ENCODE assay signal across 10 cellular contexts in the genomic region with DNA sequence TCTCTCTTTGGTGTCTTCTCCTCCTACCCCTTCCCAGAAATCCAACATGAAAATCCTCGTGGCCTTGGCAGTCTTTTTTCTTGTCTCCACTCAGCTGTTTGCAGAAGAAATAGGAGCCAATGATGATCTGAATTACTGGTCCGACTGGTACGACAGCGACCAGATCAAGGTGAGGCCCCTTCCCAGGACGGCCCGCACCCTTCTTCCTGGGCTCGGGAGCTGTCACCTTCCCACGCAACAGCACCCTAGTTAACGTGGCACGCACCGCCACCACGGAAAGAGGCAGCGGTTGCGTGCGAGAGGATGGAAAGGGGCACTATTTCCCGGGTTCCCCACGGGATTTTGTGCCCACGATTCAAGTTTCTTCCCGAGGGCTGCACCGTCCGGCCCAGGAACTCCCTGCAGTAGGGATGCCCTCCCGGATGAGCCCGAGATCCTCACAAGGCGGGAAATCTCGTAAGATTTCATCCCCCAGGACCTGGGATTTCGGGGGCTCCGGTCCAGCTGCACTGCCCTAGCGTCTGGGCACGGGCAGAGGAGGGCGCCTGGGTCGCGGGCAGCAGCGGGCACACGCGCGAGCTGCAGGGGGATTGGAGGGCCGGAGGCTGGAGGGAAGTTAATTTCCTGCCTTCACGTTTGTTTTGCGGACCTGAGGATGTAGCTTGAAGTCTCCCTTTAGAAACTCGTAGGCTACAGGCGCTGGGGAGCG. TPM values are rescaled to one million over a fixed set of nuclear protein-coding genes. Genes with fewer than 3 reads are reported as not detected.
DNase-seq lines count a peak whose midpoint lies in the region; ATAC-seq and TF ChIP-seq lines count a peak whose summit lies in the region.
"Had no signal": no experiment of that assay in that cellular context is flagged by ENCODE, and none has a peak within 500 bp of the region (broad histone marks: within the 10 kb centered on the region; RNA-seq: fewer than 3 reads in every experiment).

No MANE protein-coding gene starts in this region.

- no CpG with 5 or more reads among the region's 42 CpGs for WGBS in H9 (ENCODE audit: extremely low coverage, insufficient read length, low lambda C conversion rate)

- no peak overlapping the region for H3K4ac ChIP-seq in H9 (ENCODE audit: low read depth, low read length)

- H4K8ac ChIP-seq in H9 (replicated peaks; ENCODE audit: insufficient read length, low read depth, low read length), result no peak overlapping the region

- H3K4me3 Mint-ChIP-seq in H9 (peak overlapping the region; percentile 76 to 92), immature natural killer cell (no peak overlapping the region)
- peak overlapping the region; percentile 25 for H3K4me3 Mint-ChIP-seq in activated naive CD8-positive, alpha-beta T cell treated with anti-CD3 and anti-CD28 coated beads, Interleukin-2, amount 10 ng/mL, durations not matched to agents 7 days and 5 days

- no peak overlapping the region for H2BK5ac ChIP-seq in H9 (ENCODE audit: insufficient read length, low read length)

- no peaks in the 10 kb centered on the region for H3K4me1 ChIP-seq in H9 (ENCODE audit: insufficient read depth, low read length)

- H4K91ac ChIP-seq in H9 (ENCODE audit: insufficient read length, low read depth, low read length), result no peak overlapping the region

- peaks cover 0 to 2% of the 10 kb centered on the region in 2 experiments; a peak in 1 of 5 replicates for H3K9me3 Mint-ChIP-seq in H9
- H3K9me3 Mint-ChIP-seq in activated naive CD8-positive, alpha-beta T cell treated with anti-CD3 and anti-CD28 coated beads, Interleukin-2, amount 10 ng/mL, durations not matched to agents 7 days and 5 days, result peaks cover 3% of the 10 kb centered on the region
- H3K9me3 Mint-ChIP-seq in immature natural killer cell, result peaks cover 0 to 35% (median 5%) of the 10 kb centered on the region in 6 donors

- intact Hi-C loops in sciatic nerve (cut with DNase I), result no loop called here

- H3K27me3 Mint-ChIP-seq in H9 (ENCODE audit: low read depth), result peaks cover 76% of the 10 kb centered on the region
- H3K27me3 Mint-ChIP-seq in activated naive CD8-positive, alpha-beta T cell treated with anti-CD3 and anti-CD28 coated beads, Interleukin-2, amount 10 ng/mL, durations not matched to agents 7 days and 5 days, result peaks cover 52% of the 10 kb centered on the region
- H3K27me3 Mint-ChIP-seq in immature natural killer cell (ENCODE audit: low read depth in 3 of 3), result peaks cover 13 to 40% (median 19%) of the 10 kb centered on the region in 3 donors

- H4K20me1 ChIP-seq in H9 (ENCODE audit: control insufficient read depth, insufficient read depth, insufficient read length), result no peaks in the 10 kb centered on the region

- peaks cover 30% of the 10 kb centered on the region; the same call in 1 of the 2 replicates for H3K27me3 ChIP-seq in H9 (ENCODE audit: insufficient read depth, low read length)

- H2AFZ ChIP-seq in H9 (ENCODE audit: low read length), result no peak overlapping the region

- H4K5ac ChIP-seq in H9 (ENCODE audit: insufficient read length, low read depth, low read length), result no peak overlapping the region

- no peak overlapping the region for H2AK5ac ChIP-seq in H9 (ENCODE audit: insufficient read length, low read length)

- no peak overlapping the region for H3K14ac ChIP-seq in H9 (ENCODE audit: insufficient read depth, low read length)

- H2BK20ac ChIP-seq in H9 (ENCODE audit: low read depth, low read length, poor library complexity, severe bottlenecking), result no peak overlapping the region

- POLR2A ChIA-PET in activated naive CD8-positive, alpha-beta T cell treated with anti-CD3 and anti-CD28 coated beads, Interleukin-2, amount 10 ng/mL, durations not matched to agents 7 days and 5 days (lab: Charles Lee), result no interaction called here

- ATAC-seq in activated naive CD8-positive, alpha-beta T cell treated with anti-CD3 and anti-CD28 coated beads, Interleukin-2, amount 10 ng/mL, durations not matched to agents 7 days and 5 days (ENCODE audit: low read depth), result no peak
- peak; percentile 13 for ATAC-seq in sciatic nerve
- ATAC-seq in GM19467 (IDR thresholded peaks at IDR 0.05; ENCODE audit: unreplicated experiment), result no peak

- no peaks in the 10 kb centered on the region for H3K79me1 ChIP-seq in H9 (ENCODE audit: insufficient read depth, low read depth, low read length, poor library complexity, severe bottlenecking)

- peaks cover 17% of the 10 kb centered on the region for H3K23me2 ChIP-seq in H9 (ENCODE audit: insufficient read length, low read depth, low read length, poor library complexity, severe bottlenecking)

- H3K9me3 ChIP-seq in H9 (ENCODE audit: control insufficient read depth, low read depth, low read length), result no peaks in the 10 kb centered on the region
- H3K9me3 ChIP-seq: neutrophil had no signal

- H2BK15ac ChIP-seq in H9 (ENCODE audit: low read depth, low read length), result no peak overlapping the region

- no peak overlapping the region for H2BK120ac ChIP-seq in H9 (ENCODE audit: low read depth, low read length, poor library complexity, severe bottlenecking)

- H3K9ac ChIP-seq in H9 (ENCODE audit: extremely low read depth, insufficient read length, low read length), result no peak overlapping the region

- no peak overlapping the region for H3K56ac ChIP-seq in H9 (ENCODE audit: insufficient read length, low read depth, low read length)

- no peak overlapping the region for H2BK12ac ChIP-seq in H9 (ENCODE audit: insufficient read length, low read depth, low read length)

- H3K27ac ChIP-seq in H9 (ENCODE audit: insufficient read length, low read depth, low read length), result no peak overlapping the region
- H3K27ac ChIP-seq: neutrophil had no signal

- no peak overlapping the region for H3K23ac ChIP-seq in H9 (ENCODE audit: insufficient read length, low read depth, low read length)

- H3K4me1 Mint-ChIP-seq in H9, result peaks cover 31 to 37% of the 10 kb centered on the region in 2 experiments
- H3K4me1 Mint-ChIP-seq in activated naive CD8-positive, alpha-beta T cell treated with anti-CD3 and anti-CD28 coated beads, Interleukin-2, amount 10 ng/mL, durations not matched to agents 7 days and 5 days, result peaks cover 8% of the 10 kb centered on the region
- no peaks in the 10 kb centered on the region for H3K4me1 Mint-ChIP-seq in immature natural killer cell

- H3K27ac Mint-ChIP-seq in H9, result no peak overlapping the region
- no peak overlapping the region for H3K27ac Mint-ChIP-seq in activated naive CD8-positive, alpha-beta T cell treated with anti-CD3 and anti-CD28 coated beads, Interleukin-2, amount 10 ng/mL, durations not matched to agents 7 days and 5 days
- no peak overlapping the region for H3K27ac Mint-ChIP-seq in immature natural killer cell

- no peak overlapping the region for H3T11ph ChIP-seq in H9 (ENCODE audit: low read length)

- TF ChIP-seq CTCF in H9 (conservative IDR thresholded peaks at IDR 0.05), result no peak

- H3K18ac ChIP-seq in H9 (ENCODE audit: insufficient read length, low read depth, low read length), result no peak overlapping the region

- H3K4me2 ChIP-seq in H9 (ENCODE audit: insufficient read depth, insufficient read length, low read length), result peak overlapping the region; percentile 63

- no peaks in the 10 kb centered on the region for H3K79me2 ChIP-seq in H9 (ENCODE audit: insufficient read depth, low read length)

- peak; percentile 28 for DNase-seq in H9
- DNase-seq in activated naive CD8-positive, alpha-beta T cell treated with anti-CD3 and anti-CD28 coated beads, Interleukin-2, amount 10 ng/mL, durations not matched to agents 7 days and 5 days, result peak; percentile 26
- peak; percentile 30 for DNase-seq in iPS-NIHi11 (ENCODE audit: low spot score)
- no peak for DNase-seq in sciatic nerve (ENCODE audit: low spot score)
- no peak for DNase-seq in kidney tubule cell (ENCODE audit: low spot score)
- DNase-seq in immature natural killer cell, result no peak

- H3K36me3 Mint-ChIP-seq in H9 (ENCODE audit: insufficient read depth in 1 of 3, low read depth in 3 of 3) (no peaks in the 10 kb centered on the region; a peak in 1 of 7 replicates), immature natural killer cell (peaks cover 0 to 7% (median 3%) of the 10 kb centered on the region in 3 donors)
- peaks cover 3% of the 10 kb centered on the region for H3K36me3 Mint-ChIP-seq in activated naive CD8-positive, alpha-beta T cell treated with anti-CD3 and anti-CD28 coated beads, Interleukin-2, amount 10 ng/mL, durations not matched to agents 7 days and 5 days

RNA-seq across cellular contexts. Expression of gene TAC1, which starts 0.8 kb away (rescaled TPM):
- total RNA-seq in H9 (2021) (0.31 and 0.77 TPM in 2 replicates), sciatic nerve (5.9 TPM)
- total RNA-seq in activated naive CD8-positive, alpha-beta T cell treated with anti-CD3 and anti-CD28 coated beads, Interleukin-2, amount 10 ng/mL, durations not matched to agents 7 days and 5 days, result not detected
- polyA plus RNA-seq in immature natural killer cell, result not detected
- total RNA-seq: glomerular endothelial cell, M059J had no signal

Comparison
In these comparisons a context has a peak if more than half of its experiments do, and no peak if none do; other contexts are left out.
1. DNase-seq: peak in H9 (single experiment), activated naive CD8-positive, alpha-beta T cell treated with anti-CD3 and anti-CD28 coated beads, Interleukin-2, amount 10 ng/mL, durations not matched to agents 7 days and 5 days (single experiment) and iPS-NIHi11 (single experiment); none in sciatic nerve (single experiment), kidney tubule cell (single experiment) and immature natural killer cell (0 of 3).
2. H3K4me3 Mint-ChIP-seq: peak in H9 (2 of 2) and activated naive CD8-positive, alpha-beta T cell treated with anti-CD3 and anti-CD28 coated beads, Interleukin-2, amount 10 ng/mL, durations not matched to agents 7 days and 5 days (single experiment); none in immature natural killer cell (0 of 5).